30 cellular contexts compared by ENCODE assay signal in the genomic region with DNA sequence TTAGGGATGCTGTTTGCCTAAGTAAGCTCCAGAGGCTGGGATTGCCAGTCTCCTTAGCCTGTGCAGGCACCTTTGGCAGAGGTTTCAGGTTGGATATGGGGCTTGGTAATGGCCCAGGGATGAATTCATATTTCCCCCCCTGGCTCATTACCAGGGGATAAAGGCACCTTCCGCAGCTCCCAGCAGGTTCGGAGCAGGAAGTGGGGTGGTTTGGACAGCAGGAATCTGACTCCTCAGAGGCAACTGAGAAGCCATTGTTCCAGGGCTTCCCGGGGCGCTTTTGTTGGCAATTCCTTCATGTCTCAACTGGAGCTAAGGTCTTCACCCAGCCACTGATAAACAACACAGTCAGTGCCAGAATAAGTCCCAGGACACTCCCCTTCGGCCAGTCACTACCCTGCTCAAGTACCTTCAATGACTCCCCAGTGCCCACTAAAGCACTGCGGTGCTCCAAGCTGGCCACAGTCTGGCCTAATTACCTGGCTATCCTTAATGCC.
DNase-seq lines count a peak whose midpoint lies in the region; FAIRE-seq and TF ChIP-seq lines count a peak whose summit lies in the region.
"Had no signal": no experiment of that assay in that cellular context is flagged by ENCODE, and none has a peak within 500 bp of the region (broad histone marks: within the 10 kb centered on the region; RNA-seq: fewer than 3 reads in every experiment).

No MANE protein-coding gene starts in this region.

- H3K4me3 ChIP-seq in hepatocyte (no peak overlapping the region), GM23248 (no peak overlapping the region)
- H3K4me3 ChIP-seq: gastrocnemius medialis, lower lobe of right lung, thoracic aorta had no signal

- H3K79me2 ChIP-seq in hepatocyte (no peaks in the 10 kb centered on the region), GM23248 (ENCODE audit: insufficient read depth) (no peaks in the 10 kb centered on the region)

- WGBS in hepatocyte (ENCODE audit: low lambda C conversion rate, missing lambda C conversion rate), result 75% methylated on average over 6 of the region's 6 CpGs
- 82 to 87% methylated on average over 6 of the region's 6 CpGs for WGBS in GM23248 (ENCODE audit: low coverage in 1 of 2, low lambda C conversion rate in 2 of 2, missing lambda C conversion rate in 2 of 2), 2 experiments

- no peaks in the 10 kb centered on the region for H3K36me3 ChIP-seq in hepatocyte (replicated peaks; ENCODE audit: insufficient read depth, low read depth)
- H3K36me3 ChIP-seq in GM23248 (ENCODE audit: low read depth), result no peaks in the 10 kb centered on the region
- H3K36me3 ChIP-seq: gastrocnemius medialis, lower lobe of right lung, neutrophil, thoracic aorta had no signal

- FAIRE-seq in urothelium cell line (lab: Jason Lieb, UNC), result no peak
- FAIRE-seq: keratinocyte, small intestine, TTC549 had no signal

- in situ Hi-C loops in GM23248 (cut with MboI), result no loop called here

- H3K27ac ChIP-seq in hepatocyte, result peak overlapping the region; percentile 67
- H3K27ac ChIP-seq in GM23248, result no peak overlapping the region
- H3K27ac ChIP-seq: 22Rv1, gastrocnemius medialis, lower lobe of right lung, neutrophil, thoracic aorta had no signal

- no peaks in the 10 kb centered on the region for H3K9me3 ChIP-seq in hepatocyte (ENCODE audit: low read depth)
- H3K9me3 ChIP-seq in GM23248 (ENCODE audit: low read depth), result no peaks in the 10 kb centered on the region
- H3K9me3 ChIP-seq: gastrocnemius medialis, lower lobe of right lung, neutrophil had no signal

- TF ChIP-seq CTCF in hepatocyte (IDR thresholded peaks at IDR 0.05; ENCODE audit: poor library complexity), result no peak

- peak overlapping the region; percentile 7 for H3K4me2 ChIP-seq in hepatocyte
- no peak overlapping the region for H3K4me2 ChIP-seq in GM23248 (ENCODE audit: unreplicated experiment)

- H3K9me2 ChIP-seq in hepatocyte (replicated peaks; ENCODE audit: insufficient read depth) (no peaks in the 10 kb centered on the region), GM23248 (ENCODE audit: insufficient read depth) (no peaks in the 10 kb centered on the region)

- no peaks in the 10 kb centered on the region for H3K27me3 ChIP-seq in hepatocyte
- H3K27me3 ChIP-seq in GM23248 (replicated peaks; ENCODE audit: insufficient read depth), result peaks cover 51% of the 10 kb centered on the region
- H3K27me3 ChIP-seq: gastrocnemius medialis had no signal

- H3K9ac ChIP-seq in GM23248, result no peak overlapping the region

- H2AFZ ChIP-seq in hepatocyte, result no peak overlapping the region
- no peak overlapping the region for H2AFZ ChIP-seq in GM23248

- no peaks in the 10 kb centered on the region for H3F3A ChIP-seq in GM23248 (ENCODE audit: insufficient read depth)

- H3K4me1 ChIP-seq in hepatocyte (ENCODE audit: insufficient read depth) (peaks cover 21% of the 10 kb centered on the region), GM23248 (ENCODE audit: insufficient read depth) (no peaks in the 10 kb centered on the region)
- H3K4me1 ChIP-seq: lower lobe of right lung had no signal

- H4K20me1 ChIP-seq in hepatocyte (ENCODE audit: insufficient read depth, poor library complexity, severe bottlenecking) (no peaks in the 10 kb centered on the region), GM23248 (ENCODE audit: insufficient read depth) (no peaks in the 10 kb centered on the region)

- DNase-seq in NCI-H2107 treated with DMSO at 0.1 percent for 48 hours (lab: John Stamatoyannopoulos, UW; ENCODE audit: unreplicated experiment) (peak; percentile 13), NCI-H2107 (lab: John Stamatoyannopoulos, UW) (no peak), SW480 (ENCODE audit: low spot score) (peak; percentile 61), hepatocyte (ENCODE audit: low spot score) (no peak), urothelium cell line (ENCODE audit: low spot score) (peak; percentile 36), HK-2 (ENCODE audit: unreplicated experiment) (no peak), HuH-7.5 (ENCODE audit: low spot score) (no peak), GM23248 (no peak)
- DNase-seq: activated CD4-positive, alpha-beta T cell treated with anti-CD3 and anti-CD28 coated beads for 1 hour; activated CD8-positive, alpha-beta memory T cell treated with anti-CD3 and anti-CD28 coated beads for 24 hours; activated naive CD4-positive, alpha-beta T cell treated with anti-CD3 and anti-CD28 coated beads, Interleukin-2, amount 10 ng/mL, durations not matched to agents 7 days and 5 days; activated T-cell treated with anti-CD3 and anti-CD28 coated beads, Interleukin-2, amount 50 U/mL, for 4 hours; CD8-positive, alpha-beta T cell; HFFc6; hypothalamus; IMR-90; lower lobe of right lung; MM.1S; NCI-H1694; NCI-H748 treated with DMSO at 0.1 percent for 48 hours; SHP77 treated with DMSO at 0.1 percent for 48 hours; small intestine; stimulated activated CD4-positive, alpha-beta T cell treated with anti-CD3 and anti-CD28 coated beads, Interleukin-2, amount 100 ng/mL, for 24 hours; T-cell had no signal

Comparison
In these comparisons a context has a peak if more than half of its experiments do, and no peak if none do; other contexts are left out.
1. DNase-seq: peak in NCI-H2107 treated with DMSO at 0.1 percent for 48 hours (single experiment), SW480 (single experiment) and urothelium cell line (single experiment); none in NCI-H2107 (single experiment), hepatocyte (single experiment), HK-2 (single experiment), HuH-7.5 (single experiment) and GM23248 (single experiment).